In the genomic region with DNA sequence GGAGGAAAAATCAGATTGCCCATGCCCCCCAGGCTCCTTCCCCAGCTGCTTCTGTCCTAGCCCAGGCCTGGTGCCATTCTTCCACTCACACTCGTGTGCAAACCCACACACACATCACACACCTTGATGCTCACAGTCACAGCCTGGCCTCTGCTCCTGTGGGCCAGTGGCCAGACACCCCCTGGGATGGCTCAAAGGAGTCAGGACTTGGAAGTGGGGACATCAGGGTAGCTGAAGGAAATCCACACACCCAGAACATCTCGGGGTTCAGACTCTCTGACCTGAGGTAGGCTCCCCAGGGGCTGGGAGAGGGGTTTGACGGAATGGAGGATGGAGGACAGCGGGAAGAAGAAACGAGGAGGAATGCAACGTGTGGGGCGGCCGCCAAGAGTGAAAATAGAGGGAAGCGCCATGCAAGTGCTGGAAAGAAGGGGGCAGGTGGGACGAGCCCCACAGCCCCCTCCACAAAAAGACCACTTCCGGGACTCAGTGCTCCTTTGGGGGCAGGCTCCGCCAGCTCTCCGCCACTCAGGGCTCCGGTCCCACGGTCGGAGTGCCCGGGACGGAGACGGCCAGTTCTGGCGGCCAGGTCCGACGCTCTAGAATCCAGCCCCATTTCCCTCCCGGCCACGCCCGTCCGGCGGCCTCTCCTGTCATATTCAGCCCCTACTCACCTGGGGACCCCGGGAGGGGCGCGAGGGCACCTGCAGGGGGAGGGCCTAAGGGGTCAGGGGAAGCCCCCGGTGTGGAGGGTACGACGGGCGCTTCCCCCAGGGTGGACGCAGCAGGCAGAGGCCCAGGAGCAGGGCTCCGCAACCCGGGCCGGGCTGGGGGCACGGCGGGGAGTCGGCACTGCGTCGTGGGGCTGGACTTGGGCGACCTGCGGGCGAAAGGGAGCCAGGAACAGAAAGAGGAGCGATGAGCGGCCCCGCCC, we compare ENCODE assay signal across 9 cellular contexts. TPM values are rescaled to one million over a fixed set of nuclear protein-coding genes. Genes with fewer than 3 reads are reported as not detected.
A peak's percentile ranks its signal among the peaks of the same experiment; 100 is the strongest.
DNase-seq lines count a peak whose midpoint lies in the region; ATAC-seq, FAIRE-seq and TF ChIP-seq lines count a peak whose summit lies in the region.
"Not testable (repeated sequence)": the region's sequence is repeated elsewhere in the genome, so short reads cannot be mapped to it uniquely, and the experiment has no call there.
"Had no signal": no experiment of that assay in that cellular context is flagged by ENCODE, and none has a peak within 500 bp of the region (broad histone marks: within the 10 kb centered on the region; RNA-seq: fewer than 3 reads in every experiment).

No MANE protein-coding gene starts in this region.

- H3K4me2 ChIP-seq in OCI-LY1 (ENCODE audit: low read length) (peak overlapping the region; percentile 87), endothelial cell of umbilical vein (ENCODE audit: insufficient read depth, low read length) (peak overlapping the region; percentile 75)

- H3K4me1 ChIP-seq in OCI-LY1 (ENCODE audit: insufficient read depth, low read length, severe bottlenecking) = peaks cover 13% of the 10 kb centered on the region
- not testable (repeated sequence) for H3K4me1 ChIP-seq in endothelial cell of umbilical vein (ENCODE audit: control insufficient read depth, extremely low read depth, insufficient read depth, low read length); aorta (ENCODE audit: control insufficient read depth in 1 of 2, insufficient read depth in 2 of 2, low read length in 2 of 2)

- peak; percentile 24 for ATAC-seq in HG02759 (IDR thresholded peaks at IDR 0.05; ENCODE audit: unreplicated experiment)
- peak; percentile 43 for ATAC-seq in left lobe of liver
- ATAC-seq in aorta (ENCODE audit: low FRiP score) = peak; percentile 53

- H4K20me1 ChIP-seq in OCI-LY1 (ENCODE audit: insufficient read depth, low read length); endothelial cell of umbilical vein (replicated peaks; ENCODE audit: control insufficient read depth, extremely low read depth, insufficient read depth, low read length): not testable (repeated sequence)

- not testable (repeated sequence) for H3K27ac ChIP-seq in OCI-LY1 (ENCODE audit: low read depth, low read length, poor library complexity, severe bottlenecking); endothelial cell of umbilical vein (ENCODE audit: insufficient read depth, low read depth, low read length); aorta (ENCODE audit: low read depth in 1 of 2, low read length in 2 of 2)

- intact Hi-C loops in activated T-helper 2 cell treated with anti-CD3 and anti-CD28 coated beads, Interferon-gamma antibody, Interleukin-2, Interleukin-4, amounts not matched to agents 10 μg/mL and 5 μg/mL and 100 μg/mL, durations not matched to agents 14 hours and 24 hours and 36 hours (cut with micrococcal nuclease) = loop anchor here (5.0 to 10.0 kb wide), 3 partner anchors 187 to 866 kb away; a partner anchor contains a TSS
- intact Hi-C loops in endothelial cell of umbilical vein (cut with micrococcal nuclease); aorta (cut with DNase I): not testable (repeated sequence)
- intact Hi-C loops in posterior vena cava (cut with DNase I) = loop anchor here in 1 of 2 donors (10.0 kb wide), 1 partner anchor 53 kb away; no protein-coding TSS in a partner anchor

- not testable (repeated sequence) for H3K9me3 Mint-ChIP-seq in activated T-helper 2 cell treated with anti-CD3 and anti-CD28 coated beads, Interferon-gamma antibody, Interleukin-2, Interleukin-4, amounts not matched to agents 10 μg/mL and 5 μg/mL and 100 μg/mL, durations not matched to agents 14 hours and 24 hours and 36 hours

- not testable (repeated sequence) for H3K79me2 ChIP-seq in OCI-LY1 (ENCODE audit: insufficient read depth, low read length); endothelial cell of umbilical vein (ENCODE audit: control insufficient read depth, insufficient read depth, low read length)

- H3K9me3 ChIP-seq in OCI-LY1 (ENCODE audit: low read length); endothelial cell of umbilical vein (replicated peaks; ENCODE audit: control insufficient read depth, insufficient read depth, low read length); aorta (ENCODE audit: control insufficient read depth, low read length): not testable (repeated sequence)

- dilution Hi-C loops in endothelial cell of umbilical vein (cut with MboI; ENCODE audit: extremely low pct_ligation_motif_present, low sequenced_read_pairs) = not testable (repeated sequence)

- peak; percentile 31 for TF ChIP-seq POLR2A in GM18526 (IDR thresholded peaks at IDR 0.05; ENCODE audit: extremely low read depth, insufficient read length)
- TF ChIP-seq POLR2A in endothelial cell of umbilical vein (IDR thresholded peaks at IDR 0.05; ENCODE audit: low read depth, low read length) = not testable (repeated sequence)

- POLR2A ChIA-PET in endothelial cell of umbilical vein (lab: Charles Lee) = not testable (repeated sequence)

- not testable (repeated sequence) for H3K27ac Mint-ChIP-seq in activated T-helper 2 cell treated with anti-CD3 and anti-CD28 coated beads, Interferon-gamma antibody, Interleukin-2, Interleukin-4, amounts not matched to agents 10 μg/mL and 5 μg/mL and 100 μg/mL, durations not matched to agents 14 hours and 24 hours and 36 hours

- H3K9ac ChIP-seq in OCI-LY1 (ENCODE audit: low read length) = peak overlapping the region; percentile 75
- not testable (repeated sequence) for H3K9ac ChIP-seq in endothelial cell of umbilical vein (replicated peaks; ENCODE audit: extremely low read depth, insufficient read depth, low read length)

- not testable (repeated sequence) for DNase-seq in activated T-helper 2 cell treated with anti-CD3 and anti-CD28 coated beads, Interferon-gamma antibody, Interleukin-2, Interleukin-4, amounts not matched to agents 10 μg/mL and 5 μg/mL and 100 μg/mL, durations not matched to agents 14 hours and 24 hours and 36 hours (ENCODE audit: low spot score); endothelial cell of umbilical vein (ENCODE audit: low read depth, low spot score); left lobe of liver (ENCODE audit: low spot score)
- DNase-seq in posterior vena cava (ENCODE audit: low spot score) (peak; percentile 19), aorta (peak; percentile 62 to 82)

- peak overlapping the region; percentile 74 for H3K4me3 ChIP-seq in OCI-LY1 (ENCODE audit: low read depth, low read length, poor library complexity, severe bottlenecking)
- peak overlapping the region; percentile 41 to 60 (median 59) for H3K4me3 ChIP-seq in endothelial cell of umbilical vein (replicated peaks in 1 of 3; ENCODE audit: insufficient read depth in 1 of 3, low read depth in 1 of 3, low read length in 3 of 3)
- H3K4me3 ChIP-seq in aorta (ENCODE audit: low read length in 2 of 2) = peak overlapping the region; percentile 74 to 80

- not testable (repeated sequence) for H3K9me2 ChIP-seq in OCI-LY1 (ENCODE audit: low read depth, low read length)

- H3K27me3 ChIP-seq in OCI-LY1 (ENCODE audit: insufficient read depth, low read length); aorta (ENCODE audit: control insufficient read depth in 1 of 2, insufficient read depth in 2 of 2, low read length in 1 of 2): not testable (repeated sequence)
- H3K27me3 ChIP-seq in endothelial cell of umbilical vein (ENCODE audit: control insufficient read depth in 2 of 2, insufficient read depth in 2 of 2, low read length in 2 of 2) = peaks cover 15 to 16% of the 10 kb centered on the region in 2 experiments

- BruUV-seq in endothelial cell of umbilical vein (replicated peaks; lab: Mats Ljungman, UMichigan) = not testable (repeated sequence)

- CTCF ChIA-PET in endothelial cell of umbilical vein (lab: Charles Lee) = interaction anchor here (0.6 to 1.9 kb wide), 7 partner anchors 9 to 93 kb away, joined by 3 to 8 read pairs (median 3); a partner anchor contains a TSS

- not testable (repeated sequence) for H3K9me1 ChIP-seq in endothelial cell of umbilical vein (replicated peaks; ENCODE audit: control insufficient read depth, extremely low read depth, insufficient read depth, low read length)

- WGBS in aorta, 2 donors = 1 to 5% methylated on average over 41 to 49 of the region's 49 CpGs

- not testable (repeated sequence) for FAIRE-seq in endothelial cell of umbilical vein (lab: Jason Lieb, UNC)

- H3K36me3 ChIP-seq in OCI-LY1 (ENCODE audit: insufficient read depth, low read length); endothelial cell of umbilical vein (ENCODE audit: control insufficient read depth in 2 of 2, extremely low read depth in 1 of 2, insufficient read depth in 2 of 2, low read length in 2 of 2); aorta (ENCODE audit: control insufficient read depth in 1 of 2, insufficient read depth in 2 of 2, low read length in 1 of 2): not testable (repeated sequence)

- TF ChIP-seq CTCF in OCI-LY1 (IDR thresholded peaks at IDR 0.05; ENCODE audit: low read length); endothelial cell of umbilical vein (IDR thresholded peaks at IDR 0.05; ENCODE audit: extremely low read depth in 1 of 2, insufficient read depth in 1 of 2, low read depth in 1 of 2, low read length in 2 of 2): not testable (repeated sequence)

- H3K4me1 Mint-ChIP-seq in activated T-helper 2 cell treated with anti-CD3 and anti-CD28 coated beads, Interferon-gamma antibody, Interleukin-2, Interleukin-4, amounts not matched to agents 10 μg/mL and 5 μg/mL and 100 μg/mL, durations not matched to agents 14 hours and 24 hours and 36 hours (ENCODE audit: low read depth) = not testable (repeated sequence)

- peak overlapping the region; percentile 86 for H3K4me3 Mint-ChIP-seq in activated T-helper 2 cell treated with anti-CD3 and anti-CD28 coated beads, Interferon-gamma antibody, Interleukin-2, Interleukin-4, amounts not matched to agents 10 μg/mL and 5 μg/mL and 100 μg/mL, durations not matched to agents 14 hours and 24 hours and 36 hours (ENCODE audit: low read depth)

- H2AFZ ChIP-seq in OCI-LY1 (ENCODE audit: low read length) (peak overlapping the region; percentile 68; the same call in 1 of the 2 replicates), endothelial cell of umbilical vein (ENCODE audit: low read depth, low read length) (peak overlapping the region; percentile 87)

- not testable (repeated sequence) for H3K36me3 Mint-ChIP-seq in activated T-helper 2 cell treated with anti-CD3 and anti-CD28 coated beads, Interferon-gamma antibody, Interleukin-2, Interleukin-4, amounts not matched to agents 10 μg/mL and 5 μg/mL and 100 μg/mL, durations not matched to agents 14 hours and 24 hours and 36 hours (ENCODE audit: low read depth)

- H3F3A ChIP-seq in OCI-LY1 (ENCODE audit: insufficient read depth, low read length) = not testable (repeated sequence)

- peaks cover 26% of the 10 kb centered on the region for H3K27me3 Mint-ChIP-seq in activated T-helper 2 cell treated with anti-CD3 and anti-CD28 coated beads, Interferon-gamma antibody, Interleukin-2, Interleukin-4, amounts not matched to agents 10 μg/mL and 5 μg/mL and 100 μg/mL, durations not matched to agents 14 hours and 24 hours and 36 hours (ENCODE audit: low read depth)

RNA-seq across cellular contexts. Expression of a gene that starts 25.3 kb away (rescaled TPM):
- 0.02 TPM in 1 of 2 replicates, not detected in the other for total RNA-seq in activated T-helper 2 cell treated with anti-CD3 and anti-CD28 coated beads, Interferon-gamma antibody, Interleukin-2, Interleukin-4, amounts not matched to agents 10 μg/mL and 5 μg/mL and 100 μg/mL, durations not matched to agents 14 hours and 24 hours and 36 hours
- total RNA-seq in endothelial cell of umbilical vein = not detected in 2 replicates
- not detected in 2 replicates for polyA plus RNA-seq in endothelial cell of umbilical vein
- not detected in 2 replicates for polyA plus RNA-seq in endothelial cell of umbilical vein (2011; cell fraction: cytosol; rRNA removed)
- not detected in 2 replicates for polyA plus RNA-seq in endothelial cell of umbilical vein (2011; cell fraction: nucleus; rRNA removed)
- polyA plus RNA-seq in endothelial cell of umbilical vein (2012) = 0.04 TPM in 1 of 2 replicates, not detected in the other
- polyA minus RNA-seq in endothelial cell of umbilical vein = not detected in 2 replicates
- polyA minus RNA-seq in endothelial cell of umbilical vein (2011; cell fraction: cytosol; rRNA and poly(A)+ RNA removed) = 16.2 TPM
- polyA minus RNA-seq in endothelial cell of umbilical vein (2011; cell fraction: nucleus; rRNA and poly(A)+ RNA removed) = 0.10 TPM in 1 of 2 replicates, not detected in the other
- 0.23 TPM for total RNA-seq in left lobe of liver
- total RNA-seq in posterior vena cava = 100 to 1,000 TPM in 1 of 2 donors, 10 to 100 TPM in 1; 90.4 to 134 TPM
- total RNA-seq in aorta = 100 to 1,000 TPM in 1 of 2 donors, 10 to 100 TPM in 1; 86.8 to 160 TPM
- 10 to 100 TPM; 10.6 to 45.1 TPM for polyA plus RNA-seq in aorta
- total RNA-seq: T-helper 2 cell treated with Interferon-gamma antibody and Interleukin-4, amounts not matched to agents 100 ng/mL and 5 ng/mL, for 36 hours had no signal

Comparison
In these comparisons a context has a peak if more than half of its experiments do, and no peak if none do; other contexts are left out.
1. RNA of a gene that starts 25.3 kb away (total RNA-seq): 86.8 to 160 TPM in aorta and 90.4 to 134 TPM in posterior vena cava; 0.23 TPM in left lobe of liver (single experiment), 0.02 TPM in activated T-helper 2 cell treated with anti-CD3 and anti-CD28 coated beads, Interferon-gamma antibody, Interleukin-2, Interleukin-4, amounts not matched to agents 10 μg/mL and 5 μg/mL and 100 μg/mL, durations not matched to agents 14 hours and 24 hours and 36 hours and not detected in endothelial cell of umbilical vein; every median in the first group is over 10 times any median in the second.
2. Peak in every context shown above with its lines, with median percentiles within 50 percentile points of each other: ATAC-seq and H3K4me3 ChIP-seq.